20 cellular contexts compared by ENCODE assay signal in the genomic region with DNA sequence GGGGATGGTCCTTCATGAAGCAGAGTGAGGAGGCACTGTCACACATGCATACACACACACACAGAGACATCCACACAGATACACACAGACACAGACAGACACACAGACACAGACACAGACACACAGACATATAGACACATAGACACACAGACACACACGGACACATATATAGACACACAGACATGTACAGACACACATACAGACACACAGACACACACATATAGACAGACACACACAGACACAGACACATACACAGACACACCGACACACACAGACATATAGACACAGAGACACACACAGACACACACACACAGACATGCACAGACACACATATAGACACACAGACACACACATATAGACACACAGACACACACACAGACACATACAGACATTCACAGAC.
DNase-seq lines count a peak whose midpoint lies in the region; ATAC-seq, FAIRE-seq and TF ChIP-seq lines count a peak whose summit lies in the region.
"Had no signal": no experiment of that assay in that cellular context is flagged by ENCODE, and none has a peak within 500 bp of the region (broad histone marks: within the 10 kb centered on the region; RNA-seq: fewer than 3 reads in every experiment).

No MANE protein-coding gene starts in this region.

- TF ChIP-seq CTCF in IMR-90 (conservative IDR thresholded peaks at IDR 0.05; ENCODE audit: low read depth, low read length) (no peak), WTC11 (IDR thresholded peaks at IDR 0.05) (no peak)

- H3K9me1 ChIP-seq in IMR-90 (ENCODE audit: insufficient read depth, low read length), result no peaks in the 10 kb centered on the region

- H3K27ac ChIP-seq in IMR-90 (ENCODE audit: insufficient read depth, low read length), result no peak overlapping the region
- no peak overlapping the region for H3K27ac ChIP-seq in neuronal stem cell (replicated peaks; ENCODE audit: low read length)
- H3K27ac ChIP-seq: BLaER1, C4-2B, GM23248 had no signal

- peaks cover 5% of the 10 kb centered on the region for H3K9me3 Mint-ChIP-seq in WTC11
- H3K9me3 Mint-ChIP-seq: CD4-positive, CD25-positive, alpha-beta regulatory T cell; CD8-positive, alpha-beta T cell; H9 had no signal

- no peak for TF ChIP-seq POLR2A in GM12891 (IDR thresholded peaks at IDR 0.05; ENCODE audit: low read depth, low read length)
- no peak for TF ChIP-seq POLR2A in IMR-90 (IDR thresholded peaks at IDR 0.05; ENCODE audit: low read depth, low read length)

- H3K18ac ChIP-seq in IMR-90 (ENCODE audit: low read depth, low read length), result no peak overlapping the region
- no peak overlapping the region for H3K18ac ChIP-seq in neuronal stem cell (ENCODE audit: low read length)

- no TSS peak for BruUV-seq in IMR-90 (replicated peaks; lab: Mats Ljungman, UMichigan)

- H3K9me3 ChIP-seq in IMR-90 (ENCODE audit: control insufficient read depth, insufficient read depth, low read length) (peaks cover 10% of the 10 kb centered on the region; the same call in 1 of the 2 replicates), neuronal stem cell (replicated peaks in 1 of 2; ENCODE audit: control insufficient read depth in 2 of 2, insufficient read depth in 1 of 2, low read depth in 1 of 2, low read length in 2 of 2) (peaks cover 0 to 2% of the 10 kb centered on the region in 2 donors)
- H3K9me3 ChIP-seq: BLaER1, Caco-2 had no signal

- TF ChIP-seq RAD21 in IMR-90 (IDR thresholded peaks at IDR 0.05; ENCODE audit: low read length), result no peak

- POLR2A ChIA-PET in IMR-90 (lab: Charles Lee; ENCODE audit: unreplicated experiment), result no interaction called here
- POLR2A ChIA-PET in WTC11 (lab: Charles Lee), result no interaction called here

- no peak overlapping the region for H3K14ac ChIP-seq in IMR-90 (replicated peaks; ENCODE audit: low read depth, low read length)
- peak overlapping the region; percentile 99 for H3K14ac ChIP-seq in neuronal stem cell (ENCODE audit: low read length)

- H3K27me3 ChIP-seq in IMR-90 (ENCODE audit: control insufficient read depth, insufficient read depth, low read length) (no peaks in the 10 kb centered on the region), neuronal stem cell (ENCODE audit: control insufficient read depth in 3 of 3, insufficient read depth in 3 of 3, low read depth in 1 of 3, low read length in 3 of 3) (peaks cover 0 to 5% (median 0%) of the 10 kb centered on the region in 3 experiments)
- H3K27me3 ChIP-seq: BLaER1 had no signal

- H2AK5ac ChIP-seq in IMR-90 (ENCODE audit: low read depth, low read length) (no peak overlapping the region), neuronal stem cell (ENCODE audit: low read depth, low read length) (no peak overlapping the region)

- no peaks in the 10 kb centered on the region for H3K27me3 Mint-ChIP-seq in WTC11 (ENCODE audit: low read depth)
- H3K27me3 Mint-ChIP-seq: B cell; CD4-positive, CD25-positive, alpha-beta regulatory T cell had no signal

- ATAC-seq in IMR-90 (ENCODE audit: low read depth), result no peak
- no peak for ATAC-seq in WTC11
- ATAC-seq: CD8-positive, alpha-beta T cell; HCT116 had no signal

- no peak overlapping the region for H3K23ac ChIP-seq in IMR-90 (ENCODE audit: low read depth, low read length)
- no peak overlapping the region for H3K23ac ChIP-seq in neuronal stem cell (ENCODE audit: low read depth, low read length, poor library complexity)

- H3K4me1 ChIP-seq in IMR-90 (ENCODE audit: control insufficient read depth, insufficient read depth, low read length) (no peaks in the 10 kb centered on the region), neuronal stem cell (ENCODE audit: control insufficient read depth in 2 of 2, insufficient read depth in 1 of 2, low read depth in 1 of 2, low read length in 2 of 2) (peaks cover 0 to 6% of the 10 kb centered on the region in 2 donors)
- H3K4me1 ChIP-seq: BLaER1, Caco-2 had no signal

- CTCF ChIA-PET in IMR-90 (lab: Yijun Ruan, JAX) (no interaction called here), WTC11 (lab: Charles Lee) (no interaction called here)

- no peak overlapping the region for H2BK12ac ChIP-seq in neuronal stem cell (ENCODE audit: low read length)

- H3K4me3 ChIP-seq in IMR-90 (ENCODE audit: insufficient read depth, low read depth, low read length) (no peak overlapping the region), neuronal stem cell (ENCODE audit: low read length in 2 of 2) (peak overlapping the region in 1 of 2 donors; percentile 49)
- H3K4me3 ChIP-seq: BLaER1, GM23248 had no signal

- H2BK15ac ChIP-seq in IMR-90 (ENCODE audit: low read depth, low read length), result no peak overlapping the region
- peak overlapping the region; percentile 52 for H2BK15ac ChIP-seq in neuronal stem cell (ENCODE audit: low read length)

- no peak overlapping the region for H2AK9ac ChIP-seq in IMR-90 (replicated peaks; ENCODE audit: low read depth, low read length, poor library complexity)

- H4K20me1 ChIP-seq in IMR-90 (ENCODE audit: insufficient read depth, low read length), result no peaks in the 10 kb centered on the region
- H4K20me1 ChIP-seq: BLaER1 had no signal

- H3K4me3 Mint-ChIP-seq in WTC11, result no peak overlapping the region
- H3K4me3 Mint-ChIP-seq: B cell; CD4-positive, CD25-positive, alpha-beta regulatory T cell; CD8-positive, alpha-beta T cell; H9; HFFc6 had no signal

- H2BK120ac ChIP-seq in IMR-90 (ENCODE audit: low read depth, low read length) (no peak overlapping the region), neuronal stem cell (ENCODE audit: low read depth, low read length) (no peak overlapping the region)

- peak; percentile 74 for FAIRE-seq in GM12891 (lab: Jason Lieb, UNC)
- FAIRE-seq: G401.6, GM19239 had no signal

- no peak overlapping the region for H3K4ac ChIP-seq in IMR-90 (ENCODE audit: low read depth, low read length)
- H3K4ac ChIP-seq in neuronal stem cell (ENCODE audit: low read length), result no peak overlapping the region

- H3K79me1 ChIP-seq in IMR-90 (ENCODE audit: low read depth in 1 of 2, low read length in 2 of 2) (no peaks in the 10 kb centered on the region), neuronal stem cell (ENCODE audit: low read depth, low read length) (no peaks in the 10 kb centered on the region)

- WGBS in IMR-90 (ENCODE audit: extremely low coverage in 2 of 2, insufficient read length in 1 of 2), 2 experiments, result 80% methylated on average over 1 of the region's 2 CpGs; no CpG with 5 or more reads in 1 of the 2 experiments
- no CpG with 5 or more reads among the region's 2 CpGs for WGBS in neuronal stem cell (ENCODE audit: extremely low coverage in 2 of 2, insufficient read length in 2 of 2, insufficient replicate concordance in 1 of 2), 2 donors

- H4K5ac ChIP-seq in IMR-90 (ENCODE audit: low read depth, low read length), result no peak overlapping the region

- H3K36me3 Mint-ChIP-seq in WTC11, result no peaks in the 10 kb centered on the region
- H3K36me3 Mint-ChIP-seq: CD4-positive, CD25-positive, alpha-beta regulatory T cell; CD8-positive, alpha-beta T cell had no signal

- H2BK5ac ChIP-seq in IMR-90 (ENCODE audit: low read depth, low read length, poor library complexity, severe bottlenecking), result peak overlapping the region; percentile 79
- no peak overlapping the region for H2BK5ac ChIP-seq in neuronal stem cell (ENCODE audit: low read length)

- intact Hi-C loops in IMR-90 (cut with micrococcal nuclease), result no loop called here

- no peak overlapping the region for H2BK20ac ChIP-seq in IMR-90 (ENCODE audit: low read depth, low read length)

- no peak overlapping the region for H3K27ac Mint-ChIP-seq in WTC11
- H3K27ac Mint-ChIP-seq: B cell; CD4-positive, CD25-positive, alpha-beta regulatory T cell; CD8-positive, alpha-beta T cell; H9; HFFc6 had no signal

- DNase-seq in GM12891 (ENCODE audit: insufficient read length, low spot score) (no peak), IMR-90 (no peak), neuronal stem cell (ENCODE audit: low spot score) (no peak), cerebellar cortex (ENCODE audit: low spot score) (no peak), WTC11 (ENCODE audit: low spot score) (no peak), activated gamma-delta T cell (lab: John Stamatoyannopoulos, UW) (no peak)
- DNase-seq: Caco-2; CD4-positive, CD25-positive, alpha-beta regulatory T cell; CD8-positive, alpha-beta T cell; DMS153; DND-41; GM23248; H9; HFFc6 had no signal

- no peak overlapping the region for H4K8ac ChIP-seq in IMR-90 (ENCODE audit: low read depth in 2 of 2, low read length in 2 of 2)
- no peak overlapping the region for H4K8ac ChIP-seq in neuronal stem cell (ENCODE audit: low read depth, low read length)

- H3K9ac ChIP-seq in IMR-90 (ENCODE audit: low read depth, low read length) (no peak overlapping the region), neuronal stem cell (ENCODE audit: low read depth, low read length, poor library complexity) (peak overlapping the region; percentile 79)
- H3K9ac ChIP-seq: BLaER1, GM23248 had no signal

- H4K91ac ChIP-seq in IMR-90 (ENCODE audit: insufficient read depth, low read depth, low read length) (no peak overlapping the region), neuronal stem cell (ENCODE audit: low read depth, low read length, poor library complexity) (peak overlapping the region; percentile 93)

- dilution Hi-C loops in IMR-90 (cut with HindIII; ENCODE audit: low sequenced_read_pairs, unreplicated experiment), result no loop called here

- no peak overlapping the region for H3K56ac ChIP-seq in IMR-90 (ENCODE audit: extremely low read depth, insufficient read depth, low read length)

- no peaks in the 10 kb centered on the region for H3K4me1 Mint-ChIP-seq in WTC11
- H3K4me1 Mint-ChIP-seq: B cell; CD4-positive, CD25-positive, alpha-beta regulatory T cell had no signal

- H2AFZ ChIP-seq in IMR-90 (replicated peaks; ENCODE audit: low read length, poor library complexity) (no peak overlapping the region), neuronal stem cell (ENCODE audit: low read length) (no peak overlapping the region)
- H2AFZ ChIP-seq: GM23248 had no signal

- in situ Hi-C loops in IMR-90 (cut with MboI; ENCODE audit: low sequenced_read_pairs), result no loop called here

- H3K4me2 ChIP-seq in IMR-90 (ENCODE audit: low read depth, low read length) (no peak overlapping the region), neuronal stem cell (ENCODE audit: insufficient read depth, low read length, poor library complexity, severe bottlenecking) (no peak overlapping the region)
- H3K4me2 ChIP-seq: BLaER1 had no signal

- H3K36me3 ChIP-seq in IMR-90 (ENCODE audit: control insufficient read depth, insufficient read depth, low read length) (no peaks in the 10 kb centered on the region), neuronal stem cell (replicated peaks in 1 of 2; ENCODE audit: control insufficient read depth in 2 of 2, insufficient read depth in 2 of 2, low read length in 2 of 2) (peaks cover 0 to 3% of the 10 kb centered on the region in 2 donors)
- H3K36me3 ChIP-seq: BLaER1 had no signal

TF ChIP-seq in GM12891, 5 proteins besides CTCF, POLR2A, EP300 and RAD21 (continues in another document):
- TF ChIP-seq PAX5 (IDR thresholded peaks at IDR 0.05; ENCODE audit: insufficient read depth, low read length, severe bottlenecking), result no peak
- TF ChIP-seq SPI1 (IDR thresholded peaks at IDR 0.05; ENCODE audit: low read depth, low read length), result no peak

TF ChIP-seq in IMR-90, 13 proteins besides CTCF, POLR2A, EP300 and RAD21 (continues in another document):
- TF ChIP-seq BHLHE40 (IDR thresholded peaks at IDR 0.05; ENCODE audit: low read depth, low read length), result no peak
- TF ChIP-seq RFX5 (IDR thresholded peaks at IDR 0.05; ENCODE audit: low read depth, low read length), result no peak
